ENCODE assay signal across 9 cellular contexts in genomic region chr17:82217530-82218204, GRCh38. TPM values are rescaled to one million over a fixed set of nuclear protein-coding genes. Genes with fewer than 3 reads are reported as not detected.
A peak's percentile ranks its signal among the peaks of the same experiment; 100 is the strongest.
DNase-seq lines count a peak whose midpoint lies in the region; ATAC-seq lines count a peak whose summit lies in the region.
"Had no signal": no experiment of that assay in that cellular context is flagged by ENCODE, and none has a peak within 500 bp of the region (broad histone marks: within the 10 kb centered on the region; RNA-seq: fewer than 3 reads in every experiment).

No MANE protein-coding gene starts in this region.

- no peak for ATAC-seq in GM18861 (IDR thresholded peaks at IDR 0.05; ENCODE audit: unreplicated experiment)
- ATAC-seq in GM21737 (IDR thresholded peaks at IDR 0.05; ENCODE audit: unreplicated experiment): no peak

- DNase-seq in AML-193 (lab: John Stamatoyannopoulos, UW): peak; percentile 90 to 94
- DNase-seq in NOMO-1 (lab: John Stamatoyannopoulos, UW; ENCODE audit: unreplicated experiment in 2 of 2): peak; percentile 59 to 78
- DNase-seq in dedifferentiated amniotic fluid mesenchymal stem cell (ENCODE audit: extremely low spot score): peak; percentile 62
- DNase-seq in myocyte (ENCODE audit: low read depth): peak; percentile 89
- DNase-seq in NCI-H748 treated with DMSO at 0.1 percent for 48 hours (lab: John Stamatoyannopoulos, UW): no peak
- no peak for DNase-seq in DMS114 treated with DMSO at 0.1 percent for 48 hours (lab: John Stamatoyannopoulos, UW; ENCODE audit: unreplicated experiment)
- DNase-seq: naive B cell had no signal

RNA-seq across cellular contexts. Expression of gene CCDC57, which starts 5.0 kb away (rescaled TPM):
- 7.9 and 11.3 TPM in 2 replicates for total RNA-seq in myocyte
- 25.5 TPM for polyA plus RNA-seq in myocyte (2012)

RNA-seq across cellular contexts. Expression of gene SLC16A3, which starts 11.2 kb away (rescaled TPM):
- 94.9 and 164 TPM in 2 replicates for total RNA-seq in myocyte
- 261 TPM for polyA plus RNA-seq in myocyte (2012)

RNA-seq across cellular contexts. Expression of gene CSNK1D, which starts 55.8 kb away (rescaled TPM):
- 29.0 and 37.1 TPM in 2 replicates for total RNA-seq in myocyte
- 106 TPM for polyA plus RNA-seq in myocyte (2012)

Comparison
In these comparisons a context has a peak if more than half of its experiments do, and no peak if none do; other contexts are left out.
1. DNase-seq: peak in AML-193 (2 of 2), NOMO-1 (2 of 2), dedifferentiated amniotic fluid mesenchymal stem cell (single experiment) and myocyte (single experiment); none in NCI-H748 treated with DMSO at 0.1 percent for 48 hours (single experiment) and DMS114 treated with DMSO at 0.1 percent for 48 hours (single experiment).